In genomic region chr12:5335059-5335458, GRCh38 we compare ENCODE assay signal across 21 cellular contexts.
DNase-seq lines count a peak whose midpoint lies in the region; ATAC-seq, FAIRE-seq and TF ChIP-seq lines count a peak whose summit lies in the region.
"Had no signal": no experiment of that assay in that cellular context is flagged by ENCODE, and none has a peak within 500 bp of the region (broad histone marks: within the 10 kb centered on the region; RNA-seq: fewer than 3 reads in every experiment).

No MANE protein-coding gene starts in this region.

- H3K9me3 Mint-ChIP-seq in naive thymus-derived CD8-positive, alpha-beta T cell, result no peaks in the 10 kb centered on the region
- H3K9me3 Mint-ChIP-seq: T-helper 1 cell treated with Interleukin-12 subunit alpha and Interleukin-12 subunit beta and Interleukin-4 antibody, amounts not matched to agents 30 μg/mL and 1 μg/mL, for 36 hours had no signal

- H3K27me3 ChIP-seq in SJCRH30 (no peaks in the 10 kb centered on the region), keratinocyte (ENCODE audit: control insufficient read depth, extremely low read depth, insufficient read depth, low read length) (no peaks in the 10 kb centered on the region)

- dilution Hi-C loops in keratinocyte (cut with MboI; ENCODE audit: extremely low pct_ligation_motif_present, low sequenced_read_pairs), result no loop called here

- no peaks in the 10 kb centered on the region for H3K9me1 ChIP-seq in keratinocyte (ENCODE audit: control insufficient read depth, extremely low read depth, insufficient read depth, low read length)

- DNase-seq in A172 (ENCODE audit: low spot score) (peak; percentile 16), GM04503 (ENCODE audit: low read depth) (peak; percentile 14), SJCRH30 (peak; percentile 27 to 41), keratinocyte (ENCODE audit: low read depth, low spot score) (no peak), RPMI8226 (no peak), middle frontal gyrus (ENCODE audit: extremely low spot score, low spot score) (no peak)
- DNase-seq in naive thymus-derived CD8-positive, alpha-beta T cell, result no peak
- DNase-seq: Calu3; CD4-positive, CD25-positive, alpha-beta regulatory T cell; GDM1; Kasumi-1; NCI-H1436; NCI-H2081; NCI-H2227 treated with DMSO at 0.1 percent for 48 hours; NCI-H526 treated with DMSO at 0.1 percent for 48 hours; NK-92 treated with Interleukin-12 subunit alpha and Interleukin-12 subunit beta, amount 100 ng/mL, for 24 hours; OCI-M1 had no signal

- H3K4me3 ChIP-seq in SJCRH30 (no peak overlapping the region), keratinocyte (ENCODE audit: control insufficient read depth in 2 of 3, extremely low read depth in 1 of 3, insufficient read depth in 2 of 3, low read depth in 1 of 3, low read length in 3 of 3) (no peak overlapping the region)

- TF ChIP-seq CTCF in keratinocyte (optimal IDR thresholded peaks at IDR 0.05 in 1 of 3, IDR thresholded peaks at IDR 0.05 in 1 of 3, conservative IDR thresholded peaks at IDR 0.05 in 1 of 3; ENCODE audit: extremely low read depth in 1 of 3, insufficient read depth in 2 of 3, low read length in 3 of 3), result no peak

- H3K4me1 ChIP-seq in SJCRH30 (peaks cover 28% of the 10 kb centered on the region), keratinocyte (ENCODE audit: control insufficient read depth, extremely low read depth, insufficient read depth, low read length) (no peaks in the 10 kb centered on the region)

- H3K27ac ChIP-seq in SJCRH30, result peak overlapping the region; percentile 35; the same call in 1 of the 2 replicates
- H3K27ac ChIP-seq in keratinocyte (ENCODE audit: control insufficient read depth, insufficient read depth, low read length), result no peak overlapping the region

- H3K79me2 ChIP-seq in keratinocyte (ENCODE audit: control insufficient read depth, insufficient read depth, low read length), result no peaks in the 10 kb centered on the region

- POLR2A ChIA-PET in naive thymus-derived CD8-positive, alpha-beta T cell (lab: Charles Lee), result no interaction called here

- no peaks in the 10 kb centered on the region for H4K20me1 ChIP-seq in keratinocyte (ENCODE audit: control insufficient read depth, extremely low read depth, insufficient read depth, low read length)

- no peaks in the 10 kb centered on the region for H3K4me1 Mint-ChIP-seq in naive thymus-derived CD8-positive, alpha-beta T cell
- H3K4me1 Mint-ChIP-seq: CD4-positive, CD25-positive, alpha-beta regulatory T cell had no signal

- H3K4me3 Mint-ChIP-seq in naive thymus-derived CD8-positive, alpha-beta T cell, result no peak overlapping the region
- H3K4me3 Mint-ChIP-seq: CD4-positive, CD25-positive, alpha-beta regulatory T cell; T-helper 1 cell treated with Interleukin-12 subunit alpha and Interleukin-12 subunit beta and Interleukin-4 antibody, amounts not matched to agents 30 μg/mL and 1 μg/mL, for 36 hours had no signal

- no peak for ATAC-seq in GM19035 (IDR thresholded peaks at IDR 0.05; ENCODE audit: unreplicated experiment)
- no peak for ATAC-seq in naive thymus-derived CD8-positive, alpha-beta T cell
- ATAC-seq: SK-N-SH treated with all-trans-retinoic acid at 6 μM for 48 hours had no signal

- H3K36me3 ChIP-seq in SJCRH30, result no peaks in the 10 kb centered on the region
- H3K36me3 ChIP-seq in keratinocyte (ENCODE audit: control insufficient read depth in 2 of 2, extremely low read depth in 1 of 2, insufficient read depth in 2 of 2, low read length in 2 of 2), result no peaks in the 10 kb centered on the region

- no peak overlapping the region for H2AFZ ChIP-seq in keratinocyte (ENCODE audit: control insufficient read depth, low read length)

- peaks cover 3 to 15% (median 4%) of the 10 kb centered on the region in 5 donors for H3K27me3 Mint-ChIP-seq in naive thymus-derived CD8-positive, alpha-beta T cell
- H3K27me3 Mint-ChIP-seq: CD4-positive, CD25-positive, alpha-beta regulatory T cell had no signal

- no peak overlapping the region for H3K9ac ChIP-seq in keratinocyte (ENCODE audit: control insufficient read depth, extremely low read depth, insufficient read depth, low read length)

- H3K36me3 Mint-ChIP-seq in naive thymus-derived CD8-positive, alpha-beta T cell, result no peaks in the 10 kb centered on the region
- H3K36me3 Mint-ChIP-seq: CD4-positive, CD25-positive, alpha-beta regulatory T cell had no signal

- H3K4me2 ChIP-seq in keratinocyte (ENCODE audit: control insufficient read depth, extremely low read depth, insufficient read depth, low read depth, low read length), result no peak overlapping the region

- no peak overlapping the region for H3K27ac Mint-ChIP-seq in naive thymus-derived CD8-positive, alpha-beta T cell
- H3K27ac Mint-ChIP-seq: CD4-positive, CD25-positive, alpha-beta regulatory T cell; T-helper 1 cell treated with Interleukin-12 subunit alpha and Interleukin-12 subunit beta and Interleukin-4 antibody, amounts not matched to agents 30 μg/mL and 1 μg/mL, for 36 hours had no signal

- FAIRE-seq in keratinocyte (lab: Jason Lieb, UNC), result peak; percentile 66
- FAIRE-seq: A204.1 had no signal

- H3K9me3 ChIP-seq in SJCRH30 (replicated peaks) (no peaks in the 10 kb centered on the region), keratinocyte (ENCODE audit: control insufficient read depth, low read depth, low read length) (no peaks in the 10 kb centered on the region)

Comparison
In these comparisons a context has a peak if more than half of its experiments do, and no peak if none do; other contexts are left out.
1. DNase-seq: peak in A172 (single experiment), GM04503 (single experiment) and SJCRH30 (2 of 2); none in keratinocyte (single experiment), RPMI8226 (single experiment), middle frontal gyrus (single experiment) and naive thymus-derived CD8-positive, alpha-beta T cell (0 of 10).